ENCODE assay signal across 8 cellular contexts in the genomic region with DNA sequence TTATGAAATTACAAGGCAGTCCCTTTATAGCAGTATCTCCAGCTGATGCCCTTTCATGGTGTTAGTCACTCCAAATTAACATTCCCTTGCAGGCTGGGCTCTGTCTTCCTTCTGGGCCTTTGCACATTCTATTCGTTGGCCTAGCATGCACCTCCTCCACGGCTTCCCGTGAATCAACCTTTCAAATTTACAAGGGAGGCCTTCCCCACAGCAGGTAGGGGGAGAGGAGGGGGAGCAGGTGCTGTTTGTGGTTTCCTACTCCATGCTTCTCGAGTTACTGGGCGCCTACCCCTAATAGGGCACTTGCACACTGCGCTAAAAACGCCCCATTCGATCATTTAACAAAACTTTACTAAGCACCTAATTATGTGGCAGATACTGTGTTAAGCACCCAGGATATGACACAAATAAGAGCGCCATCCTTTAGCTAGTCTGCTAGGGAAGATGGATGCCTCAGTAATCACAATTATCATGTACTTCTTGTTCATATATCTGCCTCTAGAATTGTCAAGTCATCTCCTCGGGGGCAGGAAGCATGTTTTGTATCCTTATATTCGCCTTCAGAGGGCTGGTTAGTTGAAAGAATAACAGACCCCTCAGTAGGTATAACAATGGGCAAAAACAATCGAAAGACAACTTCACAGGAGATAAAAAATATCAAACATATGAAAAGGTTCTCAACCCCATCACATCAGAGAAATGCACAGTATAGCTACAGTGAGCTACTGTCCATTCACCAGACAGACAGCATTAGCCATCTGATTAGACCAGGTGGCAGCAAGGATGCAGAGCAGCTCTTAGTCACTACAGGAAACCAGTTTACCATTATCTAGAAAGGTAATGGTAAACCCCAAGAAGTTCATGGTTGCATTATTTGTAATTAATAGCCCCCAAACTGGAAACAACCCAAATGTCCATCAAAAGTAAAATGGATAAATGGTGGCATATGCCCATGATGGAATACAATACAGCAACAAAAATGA. TPM values are rescaled to one million over a fixed set of nuclear protein-coding genes. Genes with fewer than 3 reads are reported as not detected.
A peak's percentile ranks its signal among the peaks of the same experiment; 100 is the strongest.
DNase-seq lines count a peak whose midpoint lies in the region; ATAC-seq and TF ChIP-seq lines count a peak whose summit lies in the region.

No MANE protein-coding gene starts in this region.

- peak overlapping the region; percentile 3 to 49 for H3K9ac ChIP-seq in mucosa of rectum (ENCODE audit: low read depth in 1 of 2, low read length in 2 of 2)

- H3K27ac Mint-ChIP-seq in GM23338, result peak overlapping the region; percentile 96

- H3K4me1 Mint-ChIP-seq in GM23338, result peaks cover 60% of the 10 kb centered on the region

- CTCF ChIA-PET in RWPE1 (lab: Yijun Ruan, JAX), result no interaction called here

- H3K9me3 Mint-ChIP-seq in GM23338, result no peaks in the 10 kb centered on the region; the same call in 2 of the 3 replicates

- WGBS in adrenal gland, 4 donors, result 69 to 75% (median 72%) methylated on average over 12 of the region's 12 CpGs
- WGBS in thymus, result 15% methylated on average over 12 of the region's 12 CpGs

- H3K4me1 ChIP-seq in GM23338 (ENCODE audit: insufficient read depth), result peaks cover 44% of the 10 kb centered on the region
- H3K4me1 ChIP-seq in adrenal gland (replicated peaks in 1 of 2), result peaks cover 22 to 37% of the 10 kb centered on the region in 2 donors
- H3K4me1 ChIP-seq in mucosa of rectum (ENCODE audit: control insufficient read depth in 2 of 2, insufficient read depth in 2 of 2, low read length in 2 of 2), result peaks cover 10 to 17% of the 10 kb centered on the region in 2 donors
- H3K4me1 ChIP-seq in thymus (ENCODE audit: control insufficient read depth, insufficient read depth, low read length), result peaks cover 20% of the 10 kb centered on the region

- H3K27me3 ChIP-seq in GM23338 (ENCODE audit: insufficient read depth) (no peaks in the 10 kb centered on the region), adrenal gland (no peaks in the 10 kb centered on the region), mucosa of rectum (ENCODE audit: control insufficient read depth in 2 of 2, insufficient read depth in 2 of 2, low read length in 2 of 2) (no peaks in the 10 kb centered on the region), thymus (ENCODE audit: control insufficient read depth, insufficient read depth) (no peaks in the 10 kb centered on the region)

- H3K79me2 ChIP-seq in GM23338 (replicated peaks; ENCODE audit: insufficient read depth), result peaks cover 76% of the 10 kb centered on the region

- no peak for TF ChIP-seq CTCF in GM23338 (conservative IDR thresholded peaks at IDR 0.05; ENCODE audit: low read depth in 2 of 2)
- no peak for TF ChIP-seq CTCF in RWPE1 (conservative IDR thresholded peaks at IDR 0.05; ENCODE audit: low read depth)
- TF ChIP-seq CTCF in adrenal gland (IDR thresholded peaks at IDR 0.05), result no peak

- H3K9me3 ChIP-seq in adrenal gland (replicated peaks in 1 of 3) (no peaks in the 10 kb centered on the region), mucosa of rectum (ENCODE audit: control insufficient read depth in 2 of 2, low read length in 2 of 2) (no peaks in the 10 kb centered on the region), thymus (ENCODE audit: control insufficient read depth) (no peaks in the 10 kb centered on the region)

- H4K20me1 ChIP-seq in GM23338 (replicated peaks; ENCODE audit: insufficient read depth), result peaks cover 9% of the 10 kb centered on the region

- no peaks in the 10 kb centered on the region for H3K9me2 ChIP-seq in GM23338 (ENCODE audit: insufficient read depth)

- H3K4me3 ChIP-seq in GM23338, result peak overlapping the region; percentile 83
- H3K4me3 ChIP-seq in adrenal gland, result no peak overlapping the region
- peak overlapping the region in 1 of 2 donors; percentile 94 for H3K4me3 ChIP-seq in mucosa of rectum (ENCODE audit: low read length in 2 of 2)
- H3K4me3 ChIP-seq in thymus (ENCODE audit: low read length), result peak overlapping the region; percentile 24

- no peak overlapping the region for H2AFZ ChIP-seq in GM23338

- intact Hi-C loops in adrenal gland (cut with DNase I), result no loop called here

- ATAC-seq in GM23338, result peak; percentile 68
- ATAC-seq in GM19452 (IDR thresholded peaks at IDR 0.05; ENCODE audit: unreplicated experiment), result no peak
- no peak for ATAC-seq in HG03571 (IDR thresholded peaks at IDR 0.05; ENCODE audit: unreplicated experiment)

- DNase-seq in GM23338 (ENCODE audit: low spot score) (peak; percentile 86), RWPE1 (ENCODE audit: low spot score) (peak; percentile 23), adrenal gland (peak in 1 of 7 donors; percentile 52), occipital lobe (lab: John Stamatoyannopoulos, UW) (no peak)

- peak overlapping the region; percentile 86 for H3K4me2 ChIP-seq in GM23338

- TF ChIP-seq POLR2A in adrenal gland (IDR thresholded peaks at IDR 0.05), result no peak

- H3K36me3 ChIP-seq in GM23338 (ENCODE audit: insufficient read depth), result no peaks in the 10 kb centered on the region
- no peaks in the 10 kb centered on the region for H3K36me3 ChIP-seq in adrenal gland (replicated peaks in 1 of 2)
- peaks cover 0 to 4% of the 10 kb centered on the region in 2 donors for H3K36me3 ChIP-seq in mucosa of rectum (ENCODE audit: control insufficient read depth in 2 of 2, insufficient read depth in 2 of 2, low read length in 2 of 2)
- no peaks in the 10 kb centered on the region for H3K36me3 ChIP-seq in thymus (ENCODE audit: control insufficient read depth, insufficient read depth)

- peaks cover 13% of the 10 kb centered on the region for H3K36me3 Mint-ChIP-seq in GM23338 (ENCODE audit: low read depth)

- peak overlapping the region; percentile 91 for H3K4me3 Mint-ChIP-seq in GM23338

- H3K27ac ChIP-seq in GM23338 (ENCODE audit: low read depth), result peak overlapping the region; percentile 97
- peak overlapping the region; percentile 61 for H3K27ac ChIP-seq in RWPE1
- H3K27ac ChIP-seq in adrenal gland, result peak overlapping the region in 3 of 5 donors; percentile 98 to 99 (median 99)
- H3K27ac ChIP-seq in mucosa of rectum (ENCODE audit: low read depth in 2 of 2, low read length in 2 of 2), result peak overlapping the region; percentile 96
- H3K27ac ChIP-seq in thymus (ENCODE audit: low read depth), result peak overlapping the region; percentile 98

- peaks cover 15% of the 10 kb centered on the region for H3K27me3 Mint-ChIP-seq in GM23338 (ENCODE audit: insufficient read depth, low read depth, poor library complexity)

- peaks cover 12% of the 10 kb centered on the region; the same call in 1 of the 2 replicates for H3F3A ChIP-seq in GM23338 (replicated peaks; ENCODE audit: low read depth)

- POLR2A ChIA-PET in RWPE1 (lab: Yijun Ruan, JAX; ENCODE audit: low non-redundant PET), result no interaction called here

TF ChIP-seq in GM23338, 12 proteins besides CTCF, POLR2A, EP300 and RAD21:
- TF ChIP-seq ZNF331 (CRISPR knock-in tag; IDR thresholded peaks at IDR 0.05; ENCODE audit: low read depth) (no peak), POLR2AphosphoS5 (IDR thresholded peaks at IDR 0.05; ENCODE audit: low read depth) (peak; percentile 51), EZH2 (IDR thresholded peaks at IDR 0.05; ENCODE audit: low read depth, unreplicated experiment) (no peak)

RNA-seq across cellular contexts. Expression of gene ADAR, which starts 1.7 kb away (rescaled TPM):
- total RNA-seq in GM23338 (2014; rRNA removed; shearing (Covaris generic)), result 188 TPM in 2 replicates
- polyA plus RNA-seq in GM23338 (2016; fragmentation: Nextera tagmentation; extraction: Ambion mirVana) (80.0 and 96.4 TPM in 2 replicates), adrenal gland (100 to 1,000 TPM in 1 of 3 donors, 10 to 100 TPM in 2; 18.5 to 123 (median 30.0) TPM), thymus (49.7 TPM)
- total RNA-seq in adrenal gland (100 to 1,000 TPM; 100 to 160 (median 127) TPM), occipital lobe (59.1 TPM)

RNA-seq across cellular contexts. Expression of gene CHRNB2, which starts 42.1 kb away (rescaled TPM):
- 3.6 and 5.3 TPM in 2 replicates for total RNA-seq in GM23338 (2014; rRNA removed; shearing (Covaris generic))
- 0.73 and 0.92 TPM in 2 replicates for polyA plus RNA-seq in GM23338 (2016; fragmentation: Nextera tagmentation; extraction: Ambion mirVana)
- 1 to 10 TPM in 3 of 8 donors, under 1 TPM in 5; 0.06 to 2.2 (median 0.51) TPM for total RNA-seq in adrenal gland
- polyA plus RNA-seq in adrenal gland, result 1 to 10 TPM in 2 of 3 donors, under 1 TPM in 1; 0.37 to 1.9 (median 1.6) TPM
- polyA plus RNA-seq in thymus, result 0.21 TPM
- 20.4 TPM for total RNA-seq in occipital lobe

RNA-seq across cellular contexts. Expression of gene UBE2Q1, which starts 51.2 kb away (rescaled TPM):
- 27.3 and 33.0 TPM in 2 replicates for total RNA-seq in GM23338 (2014; rRNA removed; shearing (Covaris generic))
- polyA plus RNA-seq in GM23338 (2016; fragmentation: Nextera tagmentation; extraction: Ambion mirVana) (15.5 and 18.4 TPM in 2 replicates), adrenal gland (10 to 100 TPM; 31.1 to 83.8 (median 33.2) TPM), thymus (49.4 TPM)
- total RNA-seq in adrenal gland (100 to 1,000 TPM in 2 of 8 donors, 10 to 100 TPM in 6; 15.7 to 102 (median 54.2) TPM), occipital lobe (20.6 TPM)

Comparison
In these comparisons a context has a peak if more than half of its experiments do, and no peak if none do; other contexts are left out.
1. H3K4me3 ChIP-seq: peak in GM23338 (single experiment) and thymus (single experiment); none in adrenal gland (0 of 4).
2. Peak in every context shown above with its lines, with median percentiles within 50 percentile points of each other: H3K27ac ChIP-seq.